Comparison of ENCODE assay signal across 17 cellular contexts in genomic region chr17:17502741-17503565, GRCh38. TPM values are rescaled to one million over a fixed set of nuclear protein-coding genes. Genes with fewer than 3 reads are reported as not detected.
DNase-seq lines count a peak whose midpoint lies in the region; ATAC-seq lines count a peak whose summit lies in the region.
"Had no signal": no experiment of that assay in that cellular context is flagged by ENCODE, and none has a peak within 500 bp of the region (broad histone marks: within the 10 kb centered on the region; RNA-seq: fewer than 3 reads in every experiment).

No MANE protein-coding gene starts in this region.

- no peak overlapping the region for H4K5ac ChIP-seq in mesendoderm (ENCODE audit: low read length)

- H2BK120ac ChIP-seq in mesendoderm (ENCODE audit: low read depth, low read length) = no peak overlapping the region

- no peak overlapping the region for H3K18ac ChIP-seq in mesendoderm (ENCODE audit: low read length)

- H3K4me1 Mint-ChIP-seq in activated naive CD8-positive, alpha-beta T cell (ENCODE audit: low read depth) = no peaks in the 10 kb centered on the region
- no peaks in the 10 kb centered on the region for H3K4me1 Mint-ChIP-seq in activated naive CD8-positive, alpha-beta T cell treated with anti-CD3 and anti-CD28 coated beads for 36 hours

- H3K56ac ChIP-seq in mesendoderm (ENCODE audit: low read length) = peak overlapping the region; percentile 25

- no peaks in the 10 kb centered on the region for H3K79me1 ChIP-seq in mesendoderm (ENCODE audit: low read length)

- no peak overlapping the region for H2BK5ac ChIP-seq in mesendoderm (ENCODE audit: low read length)

- H3K23ac ChIP-seq in mesendoderm (ENCODE audit: low read length) = no peak overlapping the region

- H3K27ac ChIP-seq in angular gyrus (ENCODE audit: low read depth, low read length) (peak overlapping the region; percentile 8), mesendoderm (ENCODE audit: low read depth, low read length) (no peak overlapping the region), temporal lobe (ENCODE audit: low read depth, low read length) (peak overlapping the region; percentile 33)
- H3K27ac ChIP-seq: PC-9 had no signal

- H3K9me3 Mint-ChIP-seq in activated naive CD8-positive, alpha-beta T cell (ENCODE audit: low read depth) = no peaks in the 10 kb centered on the region
- H3K9me3 Mint-ChIP-seq in activated naive CD8-positive, alpha-beta T cell treated with anti-CD3 and anti-CD28 coated beads for 36 hours = no peaks in the 10 kb centered on the region
- H3K9me3 Mint-ChIP-seq: GM23338 had no signal

- H2BK15ac ChIP-seq in mesendoderm (replicated peaks; ENCODE audit: low read depth) = no peak overlapping the region

- no peak overlapping the region for H3K4me2 ChIP-seq in mesendoderm (ENCODE audit: low read length)
- H3K4me2 ChIP-seq: GM23338, PC-9 had no signal

- 100% methylated on average over 4 of the region's 21 CpGs for WGBS in mesendoderm (ENCODE audit: extremely low coverage, insufficient coverage, low lambda C conversion rate)

- H3K4me3 Mint-ChIP-seq in activated naive CD8-positive, alpha-beta T cell = no peak overlapping the region
- H3K4me3 Mint-ChIP-seq in activated naive CD8-positive, alpha-beta T cell treated with anti-CD3 and anti-CD28 coated beads for 36 hours = no peak overlapping the region
- H3K4me3 Mint-ChIP-seq: GM23338 had no signal

- H3K4me1 ChIP-seq in mesendoderm (ENCODE audit: control insufficient read depth, low read depth, low read length) = no peaks in the 10 kb centered on the region

- no peak for ATAC-seq in GM18870 (IDR thresholded peaks at IDR 0.05; ENCODE audit: unreplicated experiment)
- ATAC-seq: GM23338 had no signal

- H3K4me3 ChIP-seq in mesendoderm (ENCODE audit: low read length) = no peak overlapping the region
- H3K4me3 ChIP-seq: GM23338, PC-9 had no signal

- DNase-seq in activated naive CD8-positive, alpha-beta T cell treated with anti-CD3 and anti-CD28 coated beads for 36 hours = no peak
- no peak for DNase-seq in mesendoderm
- no peak for DNase-seq in NCI-H2171 (lab: John Stamatoyannopoulos, UW)
- no peak for DNase-seq in cortex of kidney (lab: John Stamatoyannopoulos, UW)
- DNase-seq: 8988T, KG1, NCI-H1436, NCI-H2029, NCI-H2171 treated with DMSO at 0.1 percent for 48 hours, NCI-H82, PC-9 had no signal

- H3K27me3 Mint-ChIP-seq in activated naive CD8-positive, alpha-beta T cell = peaks cover 1% of the 10 kb centered on the region
- peaks cover 4% of the 10 kb centered on the region for H3K27me3 Mint-ChIP-seq in activated naive CD8-positive, alpha-beta T cell treated with anti-CD3 and anti-CD28 coated beads for 36 hours

- H3K27ac Mint-ChIP-seq in activated naive CD8-positive, alpha-beta T cell = peak overlapping the region; percentile 11
- no peak overlapping the region for H3K27ac Mint-ChIP-seq in activated naive CD8-positive, alpha-beta T cell treated with anti-CD3 and anti-CD28 coated beads for 36 hours
- H3K27ac Mint-ChIP-seq: GM23338 had no signal

- H3K27me3 ChIP-seq in mesendoderm (ENCODE audit: insufficient read depth, low read length, poor library complexity) = no peaks in the 10 kb centered on the region

- no peak overlapping the region for H3K9ac ChIP-seq in mesendoderm (ENCODE audit: low read length)

- H3K36me3 Mint-ChIP-seq in activated naive CD8-positive, alpha-beta T cell = no peaks in the 10 kb centered on the region
- no peaks in the 10 kb centered on the region for H3K36me3 Mint-ChIP-seq in activated naive CD8-positive, alpha-beta T cell treated with anti-CD3 and anti-CD28 coated beads for 36 hours

- no peaks in the 10 kb centered on the region for H3K79me2 ChIP-seq in mesendoderm (ENCODE audit: control insufficient read depth, insufficient read depth, low read length)

- no peak overlapping the region for H4K8ac ChIP-seq in mesendoderm (ENCODE audit: low read depth, low read length)

- H3K36me3 ChIP-seq in mesendoderm (ENCODE audit: control insufficient read depth, insufficient read depth, low read length) = no peaks in the 10 kb centered on the region

- no peak overlapping the region for H2AK5ac ChIP-seq in mesendoderm (ENCODE audit: low read length)

- H3K4ac ChIP-seq in mesendoderm (ENCODE audit: low read depth, low read length) = no peak overlapping the region

RNA-seq across cellular contexts. Expression of gene RASD1, which starts 6.8 kb away (rescaled TPM):
- total RNA-seq in activated naive CD8-positive, alpha-beta T cell treated with anti-CD3 and anti-CD28 coated beads for 36 hours = under 1 TPM; 0.31 to 0.48 TPM
- 0.77 TPM for polyA plus RNA-seq in mesendoderm (2013, experiment 1 of 2)
- 0.66 TPM for polyA plus RNA-seq in mesendoderm (2013, experiment 2 of 2)
- 7.4 TPM for total RNA-seq in temporal lobe
- total RNA-seq: G401 had no signal

RNA-seq across cellular contexts. Expression of gene MED9, which starts 26.2 kb away (rescaled TPM):
- 10 to 100 TPM; 13.8 to 15.0 TPM for total RNA-seq in activated naive CD8-positive, alpha-beta T cell treated with anti-CD3 and anti-CD28 coated beads for 36 hours
- polyA plus RNA-seq in mesendoderm (2013, experiment 1 of 2) = 10.7 TPM
- polyA plus RNA-seq in mesendoderm (2013, experiment 2 of 2) = 10.9 TPM
- total RNA-seq in temporal lobe = 10.8 TPM
